28 cellular contexts compared by ENCODE assay signal in the genomic region with DNA sequence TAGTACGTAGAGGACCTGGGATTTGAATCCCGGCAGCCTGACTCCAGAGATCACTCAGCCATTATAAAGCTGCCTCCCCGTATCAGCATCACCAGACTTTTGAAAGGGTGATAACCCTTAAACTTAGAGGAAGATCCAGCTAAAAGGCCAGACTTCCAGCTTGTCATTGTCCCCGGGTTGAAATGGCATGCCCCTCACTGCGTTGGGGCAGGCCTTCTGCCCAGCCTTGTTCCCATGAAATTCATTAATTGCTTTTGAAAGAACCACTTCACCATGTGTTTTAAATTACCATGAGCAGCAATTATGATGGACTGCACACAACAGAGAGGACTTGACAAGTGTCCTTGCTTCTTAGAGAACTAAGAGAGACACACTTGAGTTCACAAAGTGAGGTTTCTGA.
"Had no signal": no experiment of that assay in that cellular context is flagged by ENCODE, and none has a peak within 500 bp of the region (broad histone marks: within the 10 kb centered on the region; RNA-seq: fewer than 3 reads in every experiment).

No MANE protein-coding gene starts in this region.

- H3K4me2 ChIP-seq: KMS-11, PC-9 had no signal

- H3K4me1 ChIP-seq: ascending aorta, breast epithelium had no signal

- H3K9me3 ChIP-seq: ascending aorta, breast epithelium had no signal

- H2AFZ ChIP-seq: PC-9 had no signal

- H3K4me3 ChIP-seq: ascending aorta, breast epithelium, PC-9 had no signal

- ATAC-seq: activated CD8-positive, alpha-beta T cell treated with anti-CD3 and anti-CD28 coated beads for 36 hours; activated T-cell treated with anti-CD3 and anti-CD28 coated beads, Interleukin-2, amount 50 U/mL, for 72 hours; activated T-helper 17 cell treated with anti-CD3 and anti-CD28 coated beads, Interleukin-2, amount 50 U/mL, for 72 hours; Right ventricle myocardium inferior had no signal

- H3K27ac ChIP-seq: ascending aorta, breast epithelium, KMS-11, PC-9, RWPE1 had no signal

- H3K9ac ChIP-seq: KMS-11 had no signal

- DNase-seq: activated CD4-positive, alpha-beta T cell treated with anti-CD3 and anti-CD28 coated beads, Interleukin-2, amount 10 ng/mL, durations not matched to agents 24 days and 14 days; activated CD4-positive, alpha-beta T cell treated with anti-CD3 and anti-CD28 coated beads, Interleukin-2, amount 50 U/mL, for 4 hours; activated CD8-positive, alpha-beta T cell treated with anti-CD3 and anti-CD28 coated beads for 36 hours; activated gamma-delta T cell; activated naive CD4-positive, alpha-beta T cell treated with Interleukin-2 at 50 U/mL for 16 hours; activated naive CD8-positive, alpha-beta T cell treated with anti-CD3 and anti-CD28 coated beads, Interleukin-2, amount 10 ng/mL, durations not matched to agents 7 days and 5 days; activated T-cell treated with anti-CD3 and anti-CD28 coated beads, Interleukin-2, amount 50 U/mL, for 1 hour; activated T-cell treated with anti-CD3 and anti-CD28 coated beads, Interleukin-2, amount 50 U/mL, for 72 hours; amygdala; caudate nucleus; cerebellar nuclear complex; MM.1S; NCI-H1092 treated with DMSO at 0.1 percent for 48 hours; NCI-H146; NCI-H187; NCI-H2029 treated with DMSO at 0.1 percent for 48 hours; NCI-H2107; NCI-H345; NCI-H524 treated with DMSO at 0.1 percent for 48 hours; NK-92 treated with Interleukin-12 subunit alpha and Interleukin-12 subunit beta, amount 100 ng/mL, for 24 hours; PC-9; SIG-M5 had no signal

- H3K27me3 ChIP-seq: ascending aorta, breast epithelium had no signal

- H3K36me3 ChIP-seq: ascending aorta, breast epithelium had no signal
